ENCODE assay signal across 1 cellular context in genomic region chr6:32968770-32969684, GRCh38.
TF ChIP-seq lines count a peak whose summit lies in the region.

No MANE protein-coding gene starts in this region.

TF ChIP-seq in GM23338, 12 proteins besides CTCF, POLR2A, EP300 and RAD21 (continued from another document):
- TF ChIP-seq ZNF462 (CRISPR knock-in tag; IDR thresholded peaks at IDR 0.05) (no peak), CREB1 (CRISPR knock-in tag; IDR thresholded peaks at IDR 0.05; ENCODE audit: low read depth) (peak; percentile 85)
